Comparison of ENCODE assay signal across 19 cellular contexts in the genomic region with DNA sequence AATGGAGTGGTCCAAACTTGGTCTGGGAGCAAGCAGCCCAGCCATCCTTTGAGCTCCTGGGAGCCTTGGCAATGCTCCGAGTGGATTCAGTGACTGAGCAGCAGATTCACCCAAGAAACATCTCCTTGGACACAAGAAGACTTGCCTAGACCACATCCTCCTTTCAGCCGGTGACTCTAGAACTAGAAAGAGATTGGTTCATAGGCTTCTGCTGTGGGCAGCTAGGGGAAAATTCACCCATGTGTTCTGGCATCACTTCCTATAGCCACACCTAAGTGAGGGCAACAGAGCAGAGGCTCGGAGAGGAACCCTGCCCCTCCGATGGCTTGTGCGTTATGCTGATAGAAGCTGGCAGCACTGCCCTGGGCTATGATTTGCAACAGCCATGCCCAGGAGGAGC. TPM values are rescaled to one million over a fixed set of nuclear protein-coding genes. Genes with fewer than 3 reads are reported as not detected.
DNase-seq lines count a peak whose midpoint lies in the region; ATAC-seq and TF ChIP-seq lines count a peak whose summit lies in the region.
"Had no signal": no experiment of that assay in that cellular context is flagged by ENCODE, and none has a peak within 500 bp of the region (broad histone marks: within the 10 kb centered on the region; RNA-seq: fewer than 3 reads in every experiment).

No MANE protein-coding gene starts in this region.

- H3K4me1 ChIP-seq in SK-N-SH (ENCODE audit: control insufficient read depth in 1 of 2, insufficient read depth in 2 of 2, low read depth in 1 of 2, low read length in 1 of 2) = no peaks in the 10 kb centered on the region
- H3K4me1 ChIP-seq in right lobe of liver = no peaks in the 10 kb centered on the region
- no peaks in the 10 kb centered on the region for H3K4me1 ChIP-seq in CD4-positive, alpha-beta memory T cell (ENCODE audit: insufficient read depth, low read length)
- H3K4me1 ChIP-seq: BE2C, HAP-1 had no signal

- no peak overlapping the region for H2AFZ ChIP-seq in SK-N-SH (ENCODE audit: low read depth)

- intact Hi-C loops in activated CD8-positive, alpha-beta T cell treated with anti-CD3 and anti-CD28 coated beads for 36 hours (cut with micrococcal nuclease) = no loop called here
- intact Hi-C loops in right lobe of liver (cut with DNase I) = no loop called here
- intact Hi-C loops in CD4-positive, alpha-beta memory T cell (cut with micrococcal nuclease) = no loop called here

- no peaks in the 10 kb centered on the region for H3K27me3 Mint-ChIP-seq in activated naive CD8-positive, alpha-beta T cell treated with anti-CD3 and anti-CD28 coated beads, Interleukin-2, amount 10 ng/mL, durations not matched to agents 7 days and 5 days
- H3K27me3 Mint-ChIP-seq in activated naive CD8-positive, alpha-beta T cell treated with anti-CD3 and anti-CD28 coated beads, Interleukin-2, amount 50 U/mL, for 24 hours = no peaks in the 10 kb centered on the region
- H3K27me3 Mint-ChIP-seq in activated CD8-positive, alpha-beta T cell treated with anti-CD3 and anti-CD28 coated beads for 36 hours = no peaks in the 10 kb centered on the region
- H3K27me3 Mint-ChIP-seq in CD4-positive, alpha-beta memory T cell = no peaks in the 10 kb centered on the region

- CTCF ChIA-PET in activated CD8-positive, alpha-beta T cell treated with anti-CD3 and anti-CD28 coated beads for 36 hours (lab: Charles Lee) = no interaction called here
- CTCF ChIA-PET in SK-N-SH (lab: Yijun Ruan, JAX) = interaction anchor here (0.9 kb wide), 1 partner anchor 88 kb away, joined by 3 read pairs; no protein-coding TSS in a partner anchor
- CTCF ChIA-PET in CD4-positive, alpha-beta memory T cell (lab: Charles Lee; ENCODE audit: partially characterized antibody) = no interaction called here

- peaks cover 40% of the 10 kb centered on the region for H3K36me3 Mint-ChIP-seq in activated naive CD8-positive, alpha-beta T cell treated with anti-CD3 and anti-CD28 coated beads, Interleukin-2, amount 10 ng/mL, durations not matched to agents 7 days and 5 days
- peaks cover 23% of the 10 kb centered on the region for H3K36me3 Mint-ChIP-seq in activated naive CD8-positive, alpha-beta T cell treated with anti-CD3 and anti-CD28 coated beads, Interleukin-2, amount 50 U/mL, for 24 hours (ENCODE audit: low read depth)
- peaks cover 39% of the 10 kb centered on the region for H3K36me3 Mint-ChIP-seq in activated CD8-positive, alpha-beta T cell treated with anti-CD3 and anti-CD28 coated beads for 36 hours (ENCODE audit: low read depth)
- peaks cover 7 to 28% of the 10 kb centered on the region in 2 donors for H3K36me3 Mint-ChIP-seq in CD4-positive, alpha-beta memory T cell

- peaks cover 8% of the 10 kb centered on the region for H3K4me1 Mint-ChIP-seq in activated naive CD8-positive, alpha-beta T cell treated with anti-CD3 and anti-CD28 coated beads, Interleukin-2, amount 10 ng/mL, durations not matched to agents 7 days and 5 days
- H3K4me1 Mint-ChIP-seq in activated naive CD8-positive, alpha-beta T cell treated with anti-CD3 and anti-CD28 coated beads, Interleukin-2, amount 50 U/mL, for 24 hours = no peaks in the 10 kb centered on the region
- peaks cover 10% of the 10 kb centered on the region for H3K4me1 Mint-ChIP-seq in activated CD8-positive, alpha-beta T cell treated with anti-CD3 and anti-CD28 coated beads for 36 hours (ENCODE audit: low read depth)
- no peaks in the 10 kb centered on the region for H3K4me1 Mint-ChIP-seq in CD4-positive, alpha-beta memory T cell

- no peak overlapping the region for H3K4me3 ChIP-seq in fibroblast of mammary gland (ENCODE audit: control insufficient read depth, low read depth, low read length)
- H3K4me3 ChIP-seq in SK-N-SH (ENCODE audit: low read depth in 2 of 2, low read length in 1 of 2) = no peak overlapping the region
- no peak overlapping the region for H3K4me3 ChIP-seq in right lobe of liver
- H3K4me3 ChIP-seq in CD4-positive, alpha-beta memory T cell (ENCODE audit: low read length in 2 of 2) = no peak overlapping the region
- H3K4me3 ChIP-seq: HAP-1 had no signal

- no peaks in the 10 kb centered on the region for H3K9me3 Mint-ChIP-seq in activated naive CD8-positive, alpha-beta T cell treated with anti-CD3 and anti-CD28 coated beads, Interleukin-2, amount 10 ng/mL, durations not matched to agents 7 days and 5 days
- H3K9me3 Mint-ChIP-seq in activated naive CD8-positive, alpha-beta T cell treated with anti-CD3 and anti-CD28 coated beads, Interleukin-2, amount 50 U/mL, for 24 hours = no peaks in the 10 kb centered on the region
- no peaks in the 10 kb centered on the region for H3K9me3 Mint-ChIP-seq in activated CD8-positive, alpha-beta T cell treated with anti-CD3 and anti-CD28 coated beads for 36 hours
- peaks cover 0 to 2% (median 0%) of the 10 kb centered on the region in 8 donors for H3K9me3 Mint-ChIP-seq in CD4-positive, alpha-beta memory T cell
- H3K9me3 Mint-ChIP-seq: CD8-positive, alpha-beta T cell had no signal

- H3K79me2 ChIP-seq in SK-N-SH (ENCODE audit: insufficient read depth) = no peaks in the 10 kb centered on the region

- no peak for TF ChIP-seq EP300 in SK-N-SH (IDR thresholded peaks at IDR 0.05; ENCODE audit: borderline replicate concordance in 1 of 2, low read depth in 1 of 2, low read length in 1 of 2)

- no peaks in the 10 kb centered on the region for H4K20me1 ChIP-seq in SK-N-SH (ENCODE audit: insufficient read depth)

- POLR2A ChIA-PET in activated naive CD8-positive, alpha-beta T cell treated with anti-CD3 and anti-CD28 coated beads, Interleukin-2, amount 10 ng/mL, durations not matched to agents 7 days and 5 days (lab: Charles Lee) = no interaction called here
- POLR2A ChIA-PET in activated CD8-positive, alpha-beta T cell treated with anti-CD3 and anti-CD28 coated beads for 36 hours (lab: Charles Lee) = no interaction called here
- POLR2A ChIA-PET in SK-N-SH (lab: Yijun Ruan, JAX) = no interaction called here
- POLR2A ChIA-PET in CD4-positive, alpha-beta memory T cell (lab: Charles Lee; ENCODE audit: partially characterized antibody) = no interaction called here

- peaks cover 6 to 19% of the 10 kb centered on the region in 2 experiments for H3K36me3 ChIP-seq in SK-N-SH (replicated peaks in 1 of 2; ENCODE audit: control insufficient read depth in 1 of 2, insufficient read depth in 2 of 2, low read length in 1 of 2)
- H3K36me3 ChIP-seq in right lobe of liver = peaks cover 0 to 11% (median 4%) of the 10 kb centered on the region in 4 donors
- peaks cover 20% of the 10 kb centered on the region for H3K36me3 ChIP-seq in CD4-positive, alpha-beta memory T cell (ENCODE audit: insufficient read depth, low read length)
- H3K36me3 ChIP-seq: BE2C had no signal

- no peak for TF ChIP-seq POLR2A in right lobe of liver (IDR thresholded peaks at IDR 0.05)

- H3K27me3 ChIP-seq in SK-N-SH (ENCODE audit: insufficient read depth) (no peaks in the 10 kb centered on the region; the same call in 1 of the 2 replicates), right lobe of liver (no peaks in the 10 kb centered on the region)
- H3K27me3 ChIP-seq in CD4-positive, alpha-beta memory T cell (ENCODE audit: insufficient read depth, low read length) = no peaks in the 10 kb centered on the region
- H3K27me3 ChIP-seq: BE2C had no signal

- no peak overlapping the region for H3K4me2 ChIP-seq in SK-N-SH

- no peaks in the 10 kb centered on the region for H3F3A ChIP-seq in SK-N-SH (replicated peaks; ENCODE audit: insufficient read depth)

- H3K27ac ChIP-seq in SK-N-SH (ENCODE audit: low read depth in 2 of 2, low read length in 1 of 2) (no peak overlapping the region), right lobe of liver (no peak overlapping the region)
- H3K27ac ChIP-seq in CD4-positive, alpha-beta memory T cell (ENCODE audit: low read depth, low read length) = no peak overlapping the region
- H3K27ac ChIP-seq: C4-2B had no signal

- no peak for TF ChIP-seq RAD21 in SK-N-SH (IDR thresholded peaks at IDR 0.05; ENCODE audit: low read length)

- no peak overlapping the region for H3K4me3 Mint-ChIP-seq in activated naive CD8-positive, alpha-beta T cell treated with anti-CD3 and anti-CD28 coated beads, Interleukin-2, amount 10 ng/mL, durations not matched to agents 7 days and 5 days
- H3K4me3 Mint-ChIP-seq in activated naive CD8-positive, alpha-beta T cell treated with anti-CD3 and anti-CD28 coated beads, Interleukin-2, amount 50 U/mL, for 24 hours = no peak overlapping the region
- no peak overlapping the region for H3K4me3 Mint-ChIP-seq in activated CD8-positive, alpha-beta T cell treated with anti-CD3 and anti-CD28 coated beads for 36 hours
- no peak overlapping the region for H3K4me3 Mint-ChIP-seq in CD4-positive, alpha-beta memory T cell
- H3K4me3 Mint-ChIP-seq: CD8-positive, alpha-beta T cell had no signal

- H3K9me3 ChIP-seq in SK-N-SH (no peaks in the 10 kb centered on the region), right lobe of liver (no peaks in the 10 kb centered on the region)
- H3K9me3 ChIP-seq in CD4-positive, alpha-beta memory T cell (ENCODE audit: control insufficient read depth in 1 of 2, low read length in 2 of 2) = no peaks in the 10 kb centered on the region
- H3K9me3 ChIP-seq: BE2C, HAP-1 had no signal

- no peak for DNase-seq in activated naive CD8-positive, alpha-beta T cell treated with anti-CD3 and anti-CD28 coated beads, Interleukin-2, amount 10 ng/mL, durations not matched to agents 7 days and 5 days
- no peak for DNase-seq in activated naive CD8-positive, alpha-beta T cell treated with anti-CD3 and anti-CD28 coated beads, Interleukin-2, amount 50 U/mL, for 24 hours
- DNase-seq in ELR (ENCODE audit: low read depth) = peak; percentile 16
- DNase-seq in activated CD8-positive, alpha-beta T cell treated with anti-CD3 and anti-CD28 coated beads for 36 hours = no peak
- DNase-seq in fibroblast of mammary gland (ENCODE audit: low read depth) = peak; percentile 37
- no peak for DNase-seq in SK-N-SH
- DNase-seq in right lobe of liver = no peak
- DNase-seq in CD4-positive, alpha-beta memory T cell = no peak
- DNase-seq: ACHN; BE2C; CD8-positive, alpha-beta T cell; COR-L47; DMS153; DMS79 treated with DMSO at 0.1 percent for 48 hours had no signal

- H3K27ac Mint-ChIP-seq in activated naive CD8-positive, alpha-beta T cell treated with anti-CD3 and anti-CD28 coated beads, Interleukin-2, amount 10 ng/mL, durations not matched to agents 7 days and 5 days = peak overlapping the region; percentile 76
- H3K27ac Mint-ChIP-seq in activated naive CD8-positive, alpha-beta T cell treated with anti-CD3 and anti-CD28 coated beads, Interleukin-2, amount 50 U/mL, for 24 hours = no peak overlapping the region
- H3K27ac Mint-ChIP-seq in activated CD8-positive, alpha-beta T cell treated with anti-CD3 and anti-CD28 coated beads for 36 hours = peak overlapping the region; percentile 38
- H3K27ac Mint-ChIP-seq in CD4-positive, alpha-beta memory T cell = peak overlapping the region in 1 of 7 donors; percentile 48
- H3K27ac Mint-ChIP-seq: CD8-positive, alpha-beta T cell had no signal

- whole genome bisulfite sequencing in SK-N-SH (ENCODE audit: low lambda C conversion rate) = 61% methylated on average over 3 of the region's 5 CpGs
- WGBS in right lobe of liver (ENCODE audit: insufficient coverage, low coverage, low lambda C conversion rate, missing lambda C conversion rate) = 64% methylated on average over 3 of the region's 5 CpGs

- no peaks in the 10 kb centered on the region for H3K9me2 ChIP-seq in SK-N-SH

- no peak for TF ChIP-seq CTCF in activated CD8-positive, alpha-beta T cell treated with anti-CD3 and anti-CD28 coated beads for 36 hours (IDR thresholded peaks at IDR 0.05)
- TF ChIP-seq CTCF in fibroblast of mammary gland (conservative IDR thresholded peaks at IDR 0.05; ENCODE audit: control insufficient read depth, insufficient read depth, low read depth, low read length) (no peak), SK-N-SH (IDR thresholded peaks at IDR 0.05) (no peak), right lobe of liver (IDR thresholded peaks at IDR 0.05) (no peak)

- peak; percentile 80 for ATAC-seq in activated naive CD8-positive, alpha-beta T cell treated with anti-CD3 and anti-CD28 coated beads, Interleukin-2, amount 10 ng/mL, durations not matched to agents 7 days and 5 days (ENCODE audit: low read depth)
- ATAC-seq in activated naive CD8-positive, alpha-beta T cell treated with anti-CD3 and anti-CD28 coated beads, Interleukin-2, amount 50 U/mL, for 24 hours = no peak
- peak; percentile 45 for ATAC-seq in activated CD8-positive, alpha-beta T cell treated with anti-CD3 and anti-CD28 coated beads for 36 hours
- no peak for ATAC-seq in right lobe of liver
- ATAC-seq: CD8-positive, alpha-beta T cell; HepG2 had no signal

- H3K9ac ChIP-seq in SK-N-SH = no peak overlapping the region

RNA-seq across cellular contexts. Expression of gene ZNF275, which starts 16.0 kb away (rescaled TPM):
- total RNA-seq in activated naive CD8-positive, alpha-beta T cell treated with anti-CD3 and anti-CD28 coated beads, Interleukin-2, amount 10 ng/mL, durations not matched to agents 7 days and 5 days = 10 to 100 TPM; 22.6 to 24.6 TPM
- 10 to 100 TPM; 14.2 to 14.7 TPM for total RNA-seq in activated CD8-positive, alpha-beta T cell treated with anti-CD3 and anti-CD28 coated beads for 36 hours
- polyA plus RNA-seq in SK-N-SH (2012; rRNA removed) = 4.9 and 6.3 TPM in 2 replicates
- polyA plus RNA-seq in SK-N-SH (2012; cell fraction: cytosol; rRNA removed) = 4.2 and 4.4 TPM in 2 replicates
- 12.3 and 17.2 TPM in 2 replicates for polyA plus RNA-seq in SK-N-SH (2012; cell fraction: nucleus; rRNA removed)
- total RNA-seq in right lobe of liver = 10 to 100 TPM in 3 of 6 experiments, 1 to 10 TPM in 3; 8.1 to 12.0 (median 10.3) TPM
- total RNA-seq in CD4-positive, alpha-beta memory T cell = 10 to 100 TPM; 15.3 to 16.1 TPM
- polyA plus RNA-seq in CD4-positive, alpha-beta memory T cell = 1 to 10 TPM; 2.0 to 5.3 TPM

RNA-seq across cellular contexts. Expression of gene PNMA6F, which starts 28.4 kb away (rescaled TPM):
- not detected for total RNA-seq in activated naive CD8-positive, alpha-beta T cell treated with anti-CD3 and anti-CD28 coated beads, Interleukin-2, amount 10 ng/mL, durations not matched to agents 7 days and 5 days
- total RNA-seq in activated CD8-positive, alpha-beta T cell treated with anti-CD3 and anti-CD28 coated beads for 36 hours = not detected
- not detected in 2 replicates for polyA plus RNA-seq in SK-N-SH (2012; rRNA removed)
- not detected in 2 replicates for polyA plus RNA-seq in SK-N-SH (2012; cell fraction: cytosol; rRNA removed)
- not detected in 2 replicates for polyA plus RNA-seq in SK-N-SH (2012; cell fraction: nucleus; rRNA removed)
- not detected for total RNA-seq in right lobe of liver
- not detected for total RNA-seq in CD4-positive, alpha-beta memory T cell
- polyA plus RNA-seq in CD4-positive, alpha-beta memory T cell = not detected
- total RNA-seq: A172; CD8-positive, alpha-beta T cell; HepG2 had no signal
- polyA plus RNA-seq: HepG2 had no signal

RNA-seq across cellular contexts. Expression of gene PNMA6E, which starts 51.2 kb away (rescaled TPM):
- total RNA-seq in activated naive CD8-positive, alpha-beta T cell treated with anti-CD3 and anti-CD28 coated beads, Interleukin-2, amount 10 ng/mL, durations not matched to agents 7 days and 5 days = not detected
- not detected for total RNA-seq in activated CD8-positive, alpha-beta T cell treated with anti-CD3 and anti-CD28 coated beads for 36 hours
- polyA plus RNA-seq in SK-N-SH (2012; rRNA removed) = not detected in 2 replicates
- not detected in 2 replicates for polyA plus RNA-seq in SK-N-SH (2012; cell fraction: cytosol; rRNA removed)
- not detected in 2 replicates for polyA plus RNA-seq in SK-N-SH (2012; cell fraction: nucleus; rRNA removed)
- total RNA-seq in right lobe of liver = not detected
- not detected for total RNA-seq in CD4-positive, alpha-beta memory T cell
- polyA plus RNA-seq in CD4-positive, alpha-beta memory T cell = not detected
- total RNA-seq: A172; CD8-positive, alpha-beta T cell; H1; HepG2 had no signal
- polyA plus RNA-seq: H1, HepG2 had no signal

Comparison
In these comparisons a context has a peak if more than half of its experiments do, and no peak if none do; other contexts are left out.
1. ATAC-seq: peak in activated naive CD8-positive, alpha-beta T cell treated with anti-CD3 and anti-CD28 coated beads, Interleukin-2, amount 10 ng/mL, durations not matched to agents 7 days and 5 days (single experiment) and activated CD8-positive, alpha-beta T cell treated with anti-CD3 and anti-CD28 coated beads for 36 hours (single experiment); none in activated naive CD8-positive, alpha-beta T cell treated with anti-CD3 and anti-CD28 coated beads, Interleukin-2, amount 50 U/mL, for 24 hours (single experiment) and right lobe of liver (0 of 4).
2. DNase-seq: peak in ELR (single experiment) and fibroblast of mammary gland (single experiment); none in activated naive CD8-positive, alpha-beta T cell treated with anti-CD3 and anti-CD28 coated beads, Interleukin-2, amount 10 ng/mL, durations not matched to agents 7 days and 5 days (single experiment), activated naive CD8-positive, alpha-beta T cell treated with anti-CD3 and anti-CD28 coated beads, Interleukin-2, amount 50 U/mL, for 24 hours (single experiment), activated CD8-positive, alpha-beta T cell treated with anti-CD3 and anti-CD28 coated beads for 36 hours (single experiment), SK-N-SH (single experiment), right lobe of liver (0 of 3) and CD4-positive, alpha-beta memory T cell (0 of 5).